In the genomic region with DNA sequence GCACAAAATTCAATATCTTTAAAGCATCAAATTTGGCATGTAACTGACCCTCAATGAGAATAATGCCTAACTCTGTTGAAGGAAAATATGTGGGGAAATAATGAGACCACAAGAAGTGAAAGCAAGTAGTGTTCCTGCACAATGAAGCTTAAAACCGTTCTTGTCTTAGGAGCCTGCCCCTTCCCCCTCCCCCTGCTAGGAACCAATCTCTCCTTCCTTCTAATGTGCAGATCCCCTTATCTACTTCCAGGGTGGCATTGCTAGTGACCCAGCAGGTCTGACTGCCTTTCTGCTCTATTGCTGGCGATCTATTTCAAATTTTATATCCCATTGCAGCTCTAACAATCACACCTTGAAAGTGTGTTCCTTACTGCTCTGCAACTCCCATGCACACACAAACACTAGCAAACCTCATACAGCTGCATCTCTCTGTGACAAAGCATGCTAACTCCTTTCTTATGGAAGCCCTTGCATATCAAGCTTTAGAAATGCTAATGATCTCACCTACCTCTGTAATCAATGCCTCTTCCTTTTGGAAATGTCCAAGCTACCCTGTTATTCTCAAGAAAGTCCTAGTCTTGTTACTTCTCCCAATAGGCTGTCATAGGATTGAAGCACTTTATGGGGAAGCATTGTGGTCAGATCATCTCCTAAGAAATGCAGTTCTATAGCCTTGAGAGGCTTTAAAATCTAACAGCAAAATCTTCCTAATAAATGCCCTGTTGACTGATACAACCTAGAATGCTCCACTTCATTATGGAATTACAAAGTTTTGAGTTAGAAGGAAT, we compare ENCODE assay signal across 22 cellular contexts. TPM values are rescaled to one million over a fixed set of nuclear protein-coding genes. Genes with fewer than 3 reads are reported as not detected.
A peak's percentile ranks its signal among the peaks of the same experiment; 100 is the strongest.
DNase-seq lines count a peak whose midpoint lies in the region; ATAC-seq, FAIRE-seq and TF ChIP-seq lines count a peak whose summit lies in the region.
"Had no signal": no experiment of that assay in that cellular context is flagged by ENCODE, and none has a peak within 500 bp of the region (broad histone marks: within the 10 kb centered on the region; RNA-seq: fewer than 3 reads in every experiment).

No MANE protein-coding gene starts in this region.

- DNase-seq in COLO829 (ENCODE audit: low spot score) (peak; percentile 53), endothelial cell of umbilical vein (ENCODE audit: low read depth, low spot score) (no peak), mucosa of descending colon (peak in 1 of 3 donors; percentile 29), MCF 10A (ENCODE audit: unreplicated experiment) (no peak), NCI-H1930 (lab: John Stamatoyannopoulos, UW) (no peak), A673 (ENCODE audit: low spot score) (no peak), dedifferentiated amniotic fluid mesenchymal stem cell (ENCODE audit: extremely low spot score) (no peak)
- DNase-seq: ACHN; activated naive CD4-positive, alpha-beta T cell treated with anti-CD3 and anti-CD28 coated beads for 36 hours; activated T-cell treated with anti-CD3 and anti-CD28 coated beads for 4 hours; CD4-positive, alpha-beta T cell; NCI-H2029; NCI-H524 treated with DMSO at 0.1 percent for 48 hours; nephron progenitor cell; stimulated activated CD4-positive, alpha-beta T cell treated with anti-CD3 and anti-CD28 coated beads, Interleukin-15, amount 100 ng/mL, for 24 hours; stimulated activated naive CD4-positive, alpha-beta T cell treated with Interleukin-2 at 50 U/mL for 16 hours; T1000 had no signal

- H3K9me3 Mint-ChIP-seq in MCF 10A (ENCODE audit: unreplicated experiment), result no peaks in the 10 kb centered on the region
- H3K9me3 Mint-ChIP-seq: activated naive CD4-positive, alpha-beta T cell treated with anti-CD3 and anti-CD28 coated beads for 36 hours; CD4-positive, alpha-beta T cell; dendritic cell treated with granulocyte-macrophage colony-stimulating factor and Interleukin-4, amounts not matched to agents 40 ng/mL and 50 ng/mL, for 4 days; nephron progenitor cell had no signal

- H3K4me1 ChIP-seq in Loucy (ENCODE audit: insufficient read depth, low read length, poor library complexity, severe bottlenecking) (peaks cover 7% of the 10 kb centered on the region), endothelial cell of umbilical vein (ENCODE audit: control insufficient read depth, extremely low read depth, insufficient read depth, low read length) (no peaks in the 10 kb centered on the region), mucosa of descending colon (ENCODE audit: low read depth) (no peaks in the 10 kb centered on the region), A673 (ENCODE audit: insufficient read depth, low read length, poor library complexity, severe bottlenecking) (no peaks in the 10 kb centered on the region)
- H3K4me1 ChIP-seq: right atrium auricular region had no signal

- H3K4me3 ChIP-seq in Loucy (ENCODE audit: low read length, poor library complexity, severe bottlenecking) (no peak overlapping the region), endothelial cell of umbilical vein (replicated peaks in 1 of 3; ENCODE audit: insufficient read depth in 1 of 3, low read depth in 1 of 3, low read length in 3 of 3) (no peak overlapping the region), mucosa of descending colon (no peak overlapping the region), A673 (ENCODE audit: low read depth, low read length, poor library complexity, severe bottlenecking) (no peak overlapping the region)
- H3K4me3 ChIP-seq: right atrium auricular region, SK-N-MC had no signal

- H3K9ac ChIP-seq in Loucy (ENCODE audit: low read depth, low read length, poor library complexity, severe bottlenecking), result no peak overlapping the region
- no peak overlapping the region for H3K9ac ChIP-seq in endothelial cell of umbilical vein (replicated peaks; ENCODE audit: extremely low read depth, insufficient read depth, low read length)

- H3K27ac ChIP-seq in endothelial cell of umbilical vein (ENCODE audit: insufficient read depth, low read depth, low read length), result no peak overlapping the region
- H3K27ac ChIP-seq in A673 (ENCODE audit: low read depth, low read length, poor library complexity, severe bottlenecking), result no peak overlapping the region
- H3K27ac ChIP-seq: right atrium auricular region, SK-N-MC had no signal

- H3K9me3 ChIP-seq in Loucy (ENCODE audit: insufficient read depth, low read depth, low read length), result no peaks in the 10 kb centered on the region
- H3K9me3 ChIP-seq in endothelial cell of umbilical vein (replicated peaks; ENCODE audit: control insufficient read depth, insufficient read depth, low read length), result no peaks in the 10 kb centered on the region
- no peaks in the 10 kb centered on the region for H3K9me3 ChIP-seq in mucosa of descending colon
- H3K9me3 ChIP-seq in A673 (ENCODE audit: low read depth, low read length, poor library complexity, severe bottlenecking), result no peaks in the 10 kb centered on the region
- H3K9me3 ChIP-seq: right atrium auricular region had no signal

- no peak for TF ChIP-seq POLR2A in endothelial cell of umbilical vein (IDR thresholded peaks at IDR 0.05; ENCODE audit: low read depth, low read length)

- no peaks in the 10 kb centered on the region for H3K9me2 ChIP-seq in Loucy (replicated peaks; ENCODE audit: low read depth, low read length)

- POLR2A ChIA-PET in endothelial cell of umbilical vein (lab: Charles Lee), result no interaction called here
- POLR2A ChIA-PET in MCF 10A (lab: Yijun Ruan, JAX), result no interaction called here
- POLR2A ChIA-PET in A673 (lab: Charles Lee; ENCODE audit: low non-redundant PET), result no interaction called here

- BruUV-seq in endothelial cell of umbilical vein (replicated peaks; lab: Mats Ljungman, UMichigan), result no TSS peak
- no TSS peak for BruUV-seq in MCF 10A (replicated peaks; lab: Mats Ljungman, UMichigan)
- BruUV-seq in A673 (replicated peaks; lab: Mats Ljungman, UMichigan), result no TSS peak

- no peak for TF ChIP-seq CTCF in Loucy (conservative IDR thresholded peaks at IDR 0.05; ENCODE audit: low read length)
- TF ChIP-seq CTCF in endothelial cell of umbilical vein (IDR thresholded peaks at IDR 0.05; ENCODE audit: extremely low read depth in 1 of 2, insufficient read depth in 1 of 2, low read depth in 1 of 2, low read length in 2 of 2), result no peak
- TF ChIP-seq CTCF in mucosa of descending colon (IDR thresholded peaks at IDR 0.05), result no peak
- no peak for TF ChIP-seq CTCF in MCF 10A (IDR thresholded peaks at IDR 0.05; ENCODE audit: unreplicated experiment)
- TF ChIP-seq CTCF in A673 (conservative IDR thresholded peaks at IDR 0.05; ENCODE audit: low read depth, low read length), result no peak

- no peaks in the 10 kb centered on the region for H3K36me3 Mint-ChIP-seq in MCF 10A (ENCODE audit: insufficient read depth, unreplicated experiment)

- H3K79me2 ChIP-seq in Loucy (ENCODE audit: insufficient read depth, low read length) (no peaks in the 10 kb centered on the region), endothelial cell of umbilical vein (ENCODE audit: control insufficient read depth, insufficient read depth, low read length) (no peaks in the 10 kb centered on the region)

- H3K27me3 ChIP-seq in Loucy (ENCODE audit: insufficient read depth, low read length, poor library complexity, severe bottlenecking) (no peaks in the 10 kb centered on the region), endothelial cell of umbilical vein (ENCODE audit: control insufficient read depth in 2 of 2, insufficient read depth in 2 of 2, low read length in 2 of 2) (no peaks in the 10 kb centered on the region), A673 (replicated peaks; ENCODE audit: insufficient read depth, low read depth, low read length, poor library complexity) (no peaks in the 10 kb centered on the region)
- H3K27me3 ChIP-seq: right atrium auricular region had no signal

- no peaks in the 10 kb centered on the region for H3K4me1 Mint-ChIP-seq in MCF 10A (ENCODE audit: insufficient read depth, unreplicated experiment)

- CTCF ChIA-PET in endothelial cell of umbilical vein (lab: Charles Lee), result interaction anchor here (1.4 kb wide), 1 partner anchor 9 kb away, joined by 3 read pairs; no protein-coding TSS in a partner anchor
- CTCF ChIA-PET in MCF 10A (lab: Yijun Ruan, JAX), result interaction anchor here (0.6 kb wide), 1 partner anchor 17 kb away, joined by 3 read pairs; no protein-coding TSS in a partner anchor
- CTCF ChIA-PET in A673 (lab: Charles Lee), result no interaction called here

- H3K36me3 ChIP-seq in Loucy (ENCODE audit: insufficient read depth, low read length) (no peaks in the 10 kb centered on the region), endothelial cell of umbilical vein (ENCODE audit: control insufficient read depth in 2 of 2, extremely low read depth in 1 of 2, insufficient read depth in 2 of 2, low read length in 2 of 2) (no peaks in the 10 kb centered on the region), mucosa of descending colon (ENCODE audit: low read depth) (no peaks in the 10 kb centered on the region), A673 (ENCODE audit: insufficient read depth, low read length, poor library complexity, severe bottlenecking) (no peaks in the 10 kb centered on the region)
- H3K36me3 ChIP-seq: right atrium auricular region had no signal

- H3K4me2 ChIP-seq in Loucy (ENCODE audit: low read depth, low read length, poor library complexity, severe bottlenecking) (peak overlapping the region; percentile 31), endothelial cell of umbilical vein (ENCODE audit: insufficient read depth, low read length) (no peak overlapping the region)

- FAIRE-seq in endothelial cell of umbilical vein (lab: Jason Lieb, UNC), result peak; percentile 24
- FAIRE-seq: keratinocyte had no signal

- no peaks in the 10 kb centered on the region for H4K20me1 ChIP-seq in Loucy (ENCODE audit: insufficient read depth, low read length, poor library complexity, severe bottlenecking)
- no peaks in the 10 kb centered on the region for H4K20me1 ChIP-seq in endothelial cell of umbilical vein (replicated peaks; ENCODE audit: control insufficient read depth, extremely low read depth, insufficient read depth, low read length)

- peaks cover 71% of the 10 kb centered on the region for H3K27me3 Mint-ChIP-seq in MCF 10A (ENCODE audit: insufficient read depth, unreplicated experiment)

- no peak overlapping the region for H3K27ac Mint-ChIP-seq in MCF 10A (ENCODE audit: low read depth, unreplicated experiment)
- H3K27ac Mint-ChIP-seq: activated naive CD4-positive, alpha-beta T cell treated with anti-CD3 and anti-CD28 coated beads for 36 hours; CD4-positive, alpha-beta T cell; dendritic cell treated with granulocyte-macrophage colony-stimulating factor and Interleukin-4, amounts not matched to agents 40 ng/mL and 50 ng/mL, for 4 days; nephron progenitor cell had no signal

- intact Hi-C loops in endothelial cell of umbilical vein (cut with micrococcal nuclease), result no loop called here
- intact Hi-C loops in mucosa of descending colon (cut with DNase I, micrococcal nuclease), result no loop called here
- intact Hi-C loops in MCF 10A (cut with micrococcal nuclease), result no loop called here
- intact Hi-C loops in A673 (cut with micrococcal nuclease; ENCODE audit: unreplicated experiment), result no loop called here

- peak; percentile 60 for ATAC-seq in mucosa of descending colon

- H3K9me1 ChIP-seq in endothelial cell of umbilical vein (replicated peaks; ENCODE audit: control insufficient read depth, extremely low read depth, insufficient read depth, low read length), result no peaks in the 10 kb centered on the region

- dilution Hi-C loops in endothelial cell of umbilical vein (cut with MboI; ENCODE audit: extremely low pct_ligation_motif_present, low sequenced_read_pairs), result no loop called here

- H3K4me3 Mint-ChIP-seq in MCF 10A (ENCODE audit: unreplicated experiment), result no peak overlapping the region
- H3K4me3 Mint-ChIP-seq: activated naive CD4-positive, alpha-beta T cell treated with anti-CD3 and anti-CD28 coated beads for 36 hours; CD4-positive, alpha-beta T cell; dendritic cell treated with granulocyte-macrophage colony-stimulating factor and Interleukin-4, amounts not matched to agents 40 ng/mL and 50 ng/mL, for 4 days; nephron progenitor cell had no signal

- no peaks in the 10 kb centered on the region for H3F3A ChIP-seq in Loucy (ENCODE audit: low read depth)

- H2AFZ ChIP-seq in Loucy (ENCODE audit: low read length) (peak overlapping the region; percentile 13; the same call in 1 of the 2 replicates), endothelial cell of umbilical vein (ENCODE audit: low read depth, low read length) (no peak overlapping the region)

RNA-seq across cellular contexts. Expression of a gene that starts 26.5 kb away (rescaled TPM):
- total RNA-seq in endothelial cell of umbilical vein (16.4 and 18.4 TPM in 2 replicates), mucosa of descending colon (10 to 100 TPM; 17.2 to 24.9 (median 18.6) TPM), MCF 10A (2022) (6.6 and 8.1 TPM in 2 replicates), A673 (2021) (28.3 and 28.4 TPM in 2 replicates)
- polyA plus RNA-seq in endothelial cell of umbilical vein, result 5.2 and 7.1 TPM in 2 replicates
- polyA plus RNA-seq in endothelial cell of umbilical vein (2011; cell fraction: cytosol; rRNA removed), result 7.5 TPM in 2 replicates
- polyA plus RNA-seq in endothelial cell of umbilical vein (2011; cell fraction: nucleus; rRNA removed), result 8.5 and 10.8 TPM in 2 replicates
- polyA plus RNA-seq in endothelial cell of umbilical vein (2012), result 7.1 and 9.4 TPM in 2 replicates
- polyA minus RNA-seq in endothelial cell of umbilical vein, result 8.8 and 9.4 TPM in 2 replicates
- 3.5 TPM for polyA minus RNA-seq in endothelial cell of umbilical vein (2011; cell fraction: cytosol; rRNA and poly(A)+ RNA removed)
- 8.8 and 13.1 TPM in 2 replicates for polyA minus RNA-seq in endothelial cell of umbilical vein (2011; cell fraction: nucleus; rRNA and poly(A)+ RNA removed)
